In the genomic region with DNA sequence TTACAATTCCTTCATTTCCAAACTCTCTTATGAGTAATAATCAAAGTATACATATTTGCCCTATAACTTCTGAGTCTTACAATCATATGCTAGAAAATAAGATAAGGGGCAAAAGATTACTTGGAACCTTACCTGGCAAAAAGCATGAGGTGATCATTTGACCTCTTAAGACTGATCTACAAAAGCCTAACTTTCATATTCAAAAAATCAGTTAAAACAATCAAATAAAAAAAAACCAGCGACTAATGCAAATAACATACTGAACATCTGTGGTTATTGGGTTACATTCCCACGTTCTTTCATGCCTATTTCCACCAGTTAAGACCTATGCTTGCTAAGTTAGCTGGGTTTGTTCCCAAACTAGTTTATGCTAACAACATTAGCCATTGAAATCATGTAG, we compare ENCODE assay signal across 29 cellular contexts.
"Had no signal": no experiment of that assay in that cellular context is flagged by ENCODE, and none has a peak within 500 bp of the region (broad histone marks: within the 10 kb centered on the region; RNA-seq: fewer than 3 reads in every experiment).

No MANE protein-coding gene starts in this region.

- ATAC-seq: effector memory CD8-positive, alpha-beta T cell; esophagus mucosa; foreskin keratinocyte; gastrocnemius medialis; gastroesophageal sphincter; heart left ventricle; heart right ventricle had no signal

- H3K9me3 Mint-ChIP-seq: dendritic cell treated with granulocyte-macrophage colony-stimulating factor and Interleukin-4, amounts not matched to agents 40 ng/mL and 50 ng/mL, for 4 days; endodermal cell had no signal

- H3K9me3 ChIP-seq: colonic mucosa, esophagus muscularis mucosa, esophagus squamous epithelium, gastrocnemius medialis, gastroesophageal sphincter, heart left ventricle, heart right ventricle had no signal

- H3K27ac Mint-ChIP-seq: dendritic cell treated with granulocyte-macrophage colony-stimulating factor and Interleukin-4, amounts not matched to agents 40 ng/mL and 50 ng/mL, for 4 days; effector memory CD8-positive, alpha-beta T cell; endodermal cell had no signal

- FAIRE-seq: colon, endometrium, endothelial cell of umbilical vein, frontal cortex had no signal

- H3K27me3 Mint-ChIP-seq: dendritic cell treated with granulocyte-macrophage colony-stimulating factor and Interleukin-4, amounts not matched to agents 40 ng/mL and 50 ng/mL, for 4 days; effector memory CD8-positive, alpha-beta T cell had no signal

- H3K36me3 ChIP-seq: colonic mucosa, esophagus muscularis mucosa, esophagus squamous epithelium, gastrocnemius medialis, gastroesophageal sphincter, heart left ventricle, heart right ventricle had no signal

- H3K4me1 Mint-ChIP-seq: endodermal cell had no signal

- H3K27me3 ChIP-seq: colonic mucosa, dorsolateral prefrontal cortex, esophagus muscularis mucosa, esophagus squamous epithelium, foreskin keratinocyte, gastrocnemius medialis, gastroesophageal sphincter, heart left ventricle, heart right ventricle had no signal

- H3K4me1 ChIP-seq: colonic mucosa, esophagus muscularis mucosa, esophagus squamous epithelium, foreskin keratinocyte, gastrocnemius medialis, gastroesophageal sphincter, heart left ventricle, heart right ventricle had no signal

- H3K4me3 ChIP-seq: colonic mucosa, coronary artery, dorsolateral prefrontal cortex, esophagus muscularis mucosa, esophagus squamous epithelium, gastrocnemius medialis, gastroesophageal sphincter, heart left ventricle, heart right ventricle had no signal

- H3K4me3 Mint-ChIP-seq: dendritic cell treated with granulocyte-macrophage colony-stimulating factor and Interleukin-4, amounts not matched to agents 40 ng/mL and 50 ng/mL, for 4 days; effector memory CD8-positive, alpha-beta T cell; endodermal cell had no signal

- DNase-seq: colonic mucosa; cortex of kidney; dermis blood vessel endothelial cell; dorsolateral prefrontal cortex; effector CD4-positive, alpha-beta T cell; effector CD8-positive, alpha-beta T cell; effector memory CD4-positive, alpha-beta T cell; effector memory CD8-positive, alpha-beta T cell; endodermal cell; erythroblast; esophagus squamous epithelium; foreskin fibroblast; foreskin keratinocyte; foreskin melanocyte; gastrocnemius medialis; glutamatergic neuron; head of caudate nucleus; heart left ventricle; heart right ventricle had no signal

- H3K27ac ChIP-seq: colonic mucosa, coronary artery, dorsolateral prefrontal cortex, epithelial cell of prostate, esophagus muscularis mucosa, esophagus squamous epithelium, foreskin keratinocyte, gastrocnemius medialis, gastroesophageal sphincter, heart left ventricle, heart right ventricle had no signal
